ENCODE assay signal across 8 cellular contexts in genomic region chr17:32503251-32504165, GRCh38.
DNase-seq lines count a peak whose midpoint lies in the region; ATAC-seq and TF ChIP-seq lines count a peak whose summit lies in the region.

No MANE protein-coding gene starts in this region.

- H3K36me3 ChIP-seq in DOHH2 (ENCODE audit: control insufficient read depth, low read length) (no peaks in the 10 kb centered on the region), SU-DHL-6 (ENCODE audit: low read length) (no peaks in the 10 kb centered on the region)

- H2AFZ ChIP-seq in SU-DHL-6 (ENCODE audit: low read depth, low read length, severe bottlenecking): peak overlapping the region; percentile 49

- H3K9me2 ChIP-seq in DOHH2 (replicated peaks; ENCODE audit: control insufficient read depth, low read length): no peaks in the 10 kb centered on the region
- no peaks in the 10 kb centered on the region for H3K9me2 ChIP-seq in SU-DHL-6 (replicated peaks; ENCODE audit: insufficient read depth, low read length)

- H3K27ac ChIP-seq in DOHH2 (ENCODE audit: low read depth, low read length): peak overlapping the region; percentile 43
- peak overlapping the region; percentile 29 for H3K27ac ChIP-seq in SU-DHL-6 (ENCODE audit: low read depth, low read length)

- peaks cover 11% of the 10 kb centered on the region; the same call in 1 of the 2 replicates for H3K27me3 ChIP-seq in DOHH2 (ENCODE audit: control insufficient read depth, low read length)
- no peaks in the 10 kb centered on the region for H3K27me3 ChIP-seq in SU-DHL-6 (ENCODE audit: low read length)

- H3K4me2 ChIP-seq in DOHH2 (ENCODE audit: low read length): peak overlapping the region; percentile 13
- peak overlapping the region; percentile 12 for H3K4me2 ChIP-seq in SU-DHL-6 (ENCODE audit: low read depth, low read length, poor library complexity, severe bottlenecking)

- TF ChIP-seq CTCF in DOHH2 (IDR thresholded peaks at IDR 0.05; ENCODE audit: low read depth, low read length, poor library complexity, severe bottlenecking) (no peak), SU-DHL-6 (IDR thresholded peaks at IDR 0.05; ENCODE audit: insufficient read depth, low read length, poor library complexity, severe bottlenecking) (no peak)

- H4K20me1 ChIP-seq in DOHH2 (ENCODE audit: control insufficient read depth, insufficient read depth, low read depth, low read length): no peaks in the 10 kb centered on the region
- no peaks in the 10 kb centered on the region for H4K20me1 ChIP-seq in SU-DHL-6 (ENCODE audit: low read depth, low read length)

- H3K9me3 ChIP-seq in DOHH2 (ENCODE audit: control insufficient read depth, insufficient read depth, low read length) (no peaks in the 10 kb centered on the region), SU-DHL-6 (ENCODE audit: insufficient read depth, low read length) (no peaks in the 10 kb centered on the region)

- H3K4me3 ChIP-seq in DOHH2 (ENCODE audit: low read length): no peak overlapping the region
- H3K4me3 ChIP-seq in SU-DHL-6 (ENCODE audit: insufficient read depth, low read length, poor library complexity, severe bottlenecking): no peak overlapping the region

- no peaks in the 10 kb centered on the region for H3K79me2 ChIP-seq in DOHH2 (ENCODE audit: control insufficient read depth, low read length)
- H3K79me2 ChIP-seq in SU-DHL-6 (ENCODE audit: insufficient read depth, low read length): no peaks in the 10 kb centered on the region

- DNase-seq in GM19240 (ENCODE audit: insufficient read length, low spot score): peak; percentile 68
- peak; percentile 41 for DNase-seq in left kidney (ENCODE audit: low read depth, low spot score)
- DNase-seq in NCI-H1694 treated with DMSO at 0.1 percent for 48 hours (lab: John Stamatoyannopoulos, UW): no peak
- no peak for DNase-seq in NCI-H1105 (lab: John Stamatoyannopoulos, UW)
- no peak for DNase-seq in iPS-NIHi11 (ENCODE audit: low spot score)

- ATAC-seq in HG03135 (IDR thresholded peaks at IDR 0.05; ENCODE audit: unreplicated experiment): peak; percentile 86

- no peaks in the 10 kb centered on the region for H3F3A ChIP-seq in DOHH2 (ENCODE audit: control insufficient read depth, insufficient read depth)
- H3F3A ChIP-seq in SU-DHL-6 (ENCODE audit: insufficient read depth): no peaks in the 10 kb centered on the region

- peaks cover 17% of the 10 kb centered on the region for H3K4me1 ChIP-seq in DOHH2 (ENCODE audit: control insufficient read depth, low read length)

- 0 out of 2 replicates have a peak overlapping the region, but pooled peaks have one; percentile 10 for H3K9ac ChIP-seq in SU-DHL-6 (ENCODE audit: low read length)

Comparison
In these comparisons a context has a peak if more than half of its experiments do, and no peak if none do; other contexts are left out.
1. DNase-seq: peak in GM19240 (single experiment) and left kidney (single experiment); none in NCI-H1694 treated with DMSO at 0.1 percent for 48 hours (single experiment), NCI-H1105 (single experiment) and iPS-NIHi11 (single experiment).